2 cellular contexts compared by ENCODE assay signal in genomic region chr5:172276214-172276613, GRCh38.
TF ChIP-seq lines count a peak whose summit lies in the region.

No MANE protein-coding gene starts in this region.

TF ChIP-seq in SK-N-SH treated with all-trans-retinoic acid at 6 μM for 48 hours, 23 proteins besides CTCF, POLR2A, EP300 and RAD21 (continued from another document):
- TF ChIP-seq TCF4 (CRISPR knock-in tag; IDR thresholded peaks at IDR 0.05; ENCODE audit: borderline replicate concordance) (no peak), CSDC2 (CRISPR knock-in tag; IDR thresholded peaks at IDR 0.05) (no peak), ZNF565 (CRISPR knock-in tag; conservative IDR thresholded peaks at IDR 0.05; ENCODE audit: low read depth) (no peak)

TF ChIP-seq in SK-N-SH, 30 proteins besides CTCF, POLR2A, EP300 and RAD21 (continued from another document):
- TF ChIP-seq SIN3A (IDR thresholded peaks at IDR 0.05; ENCODE audit: borderline replicate concordance, low read depth, low read length) (no peak), TCF12 (IDR thresholded peaks at IDR 0.05) (no peak), USF1 (IDR thresholded peaks at IDR 0.05; ENCODE audit: borderline replicate concordance, low read depth) (no peak), RXRA (IDR thresholded peaks at IDR 0.05; ENCODE audit: borderline replicate concordance, low read depth) (no peak), NFIC (IDR thresholded peaks at IDR 0.05; ENCODE audit: borderline replicate concordance) (no peak), RFX5 (IDR thresholded peaks at IDR 0.05; ENCODE audit: low read length) (no peak), ZBTB33 (IDR thresholded peaks at IDR 0.05; ENCODE audit: borderline replicate concordance, low read depth) (no peak), TEAD4 (IDR thresholded peaks at IDR 0.05; ENCODE audit: borderline replicate concordance, insufficient read depth) (no peak), YY1 (IDR thresholded peaks at IDR 0.05; ENCODE audit: low read depth) (no peak), POLR2AphosphoS5 (IDR thresholded peaks at IDR 0.05; ENCODE audit: low read depth, low read length) (no peak)
